13 cellular contexts compared by ENCODE assay signal in genomic region chr4:169249214-169249973, GRCh38. TPM values are rescaled to one million over a fixed set of nuclear protein-coding genes. Genes with fewer than 3 reads are reported as not detected.
DNase-seq lines count a peak whose midpoint lies in the region; ATAC-seq and TF ChIP-seq lines count a peak whose summit lies in the region.
"Had no signal": no experiment of that assay in that cellular context is flagged by ENCODE, and none has a peak within 500 bp of the region (broad histone marks: within the 10 kb centered on the region; RNA-seq: fewer than 3 reads in every experiment).

No MANE protein-coding gene starts in this region.

- ATAC-seq in GM18873 (IDR thresholded peaks at IDR 0.05; ENCODE audit: low FRiP score, unreplicated experiment) (peak; percentile 58), HG03175 (IDR thresholded peaks at IDR 0.05; ENCODE audit: unreplicated experiment) (peak; percentile 80)
- ATAC-seq in naive thymus-derived CD4-positive, alpha-beta T cell = no peak

- no peaks in the 10 kb centered on the region for H3K36me3 Mint-ChIP-seq in MCF 10A (ENCODE audit: insufficient read depth, unreplicated experiment)
- H3K36me3 Mint-ChIP-seq in naive thymus-derived CD4-positive, alpha-beta T cell = no peaks in the 10 kb centered on the region
- H3K36me3 Mint-ChIP-seq: activated naive CD8-positive, alpha-beta T cell had no signal

- no peaks in the 10 kb centered on the region for H3K27me3 Mint-ChIP-seq in MCF 10A (ENCODE audit: insufficient read depth, unreplicated experiment)
- H3K27me3 Mint-ChIP-seq in naive thymus-derived CD4-positive, alpha-beta T cell = peaks cover 15 to 28% (median 26%) of the 10 kb centered on the region in 5 donors

- peaks cover 25 to 54% of the 10 kb centered on the region in 2 donors for H3K4me1 ChIP-seq in mucosa of rectum (ENCODE audit: control insufficient read depth in 2 of 2, insufficient read depth in 2 of 2, low read length in 2 of 2)
- H3K4me1 ChIP-seq in naive thymus-derived CD4-positive, alpha-beta T cell (ENCODE audit: control insufficient read depth in 2 of 2, insufficient read depth in 2 of 2, low read length in 2 of 2) = no peaks in the 10 kb centered on the region

- peak overlapping the region; percentile 37 for H3K27ac Mint-ChIP-seq in MCF 10A (ENCODE audit: low read depth, unreplicated experiment)
- no peak overlapping the region for H3K27ac Mint-ChIP-seq in naive thymus-derived CD4-positive, alpha-beta T cell
- H3K27ac Mint-ChIP-seq: activated naive CD8-positive, alpha-beta T cell had no signal

- peak overlapping the region; percentile 90 to 95 for H3K27ac ChIP-seq in mucosa of rectum (ENCODE audit: low read depth in 2 of 2, low read length in 2 of 2)
- no peak overlapping the region for H3K27ac ChIP-seq in naive thymus-derived CD4-positive, alpha-beta T cell (ENCODE audit: low read depth, low read length)
- H3K27ac ChIP-seq: neutrophil had no signal

- H3K27me3 ChIP-seq in mucosa of rectum (ENCODE audit: control insufficient read depth in 2 of 2, insufficient read depth in 2 of 2, low read length in 2 of 2) = no peaks in the 10 kb centered on the region
- no peaks in the 10 kb centered on the region for H3K27me3 ChIP-seq in naive thymus-derived CD4-positive, alpha-beta T cell (ENCODE audit: control insufficient read depth in 2 of 2, insufficient read depth in 2 of 2, low read length in 2 of 2)
- H3K27me3 ChIP-seq: neutrophil had no signal

- H3K36me3 ChIP-seq in mucosa of rectum (ENCODE audit: control insufficient read depth in 2 of 2, insufficient read depth in 2 of 2, low read length in 2 of 2) = no peaks in the 10 kb centered on the region
- no peaks in the 10 kb centered on the region for H3K36me3 ChIP-seq in naive thymus-derived CD4-positive, alpha-beta T cell (ENCODE audit: control insufficient read depth in 2 of 3, insufficient read depth in 3 of 3, low read length in 3 of 3)
- H3K36me3 ChIP-seq: neutrophil had no signal

- H3K4me1 Mint-ChIP-seq in MCF 10A (ENCODE audit: insufficient read depth, unreplicated experiment) = peaks cover 53% of the 10 kb centered on the region
- H3K4me1 Mint-ChIP-seq in naive thymus-derived CD4-positive, alpha-beta T cell = peaks cover 0 to 5% (median 0%) of the 10 kb centered on the region in 7 donors

- H3K9me3 ChIP-seq in mucosa of rectum (ENCODE audit: control insufficient read depth in 2 of 2, low read length in 2 of 2) = no peaks in the 10 kb centered on the region
- no peaks in the 10 kb centered on the region for H3K9me3 ChIP-seq in naive thymus-derived CD4-positive, alpha-beta T cell (ENCODE audit: control insufficient read depth in 2 of 3, low read length in 3 of 3)
- H3K9me3 ChIP-seq: neutrophil had no signal

- no peak for TF ChIP-seq CTCF in MCF 10A (IDR thresholded peaks at IDR 0.05; ENCODE audit: unreplicated experiment)

- CTCF ChIA-PET in MCF 10A (lab: Yijun Ruan, JAX) = no interaction called here
- CTCF ChIA-PET in naive thymus-derived CD4-positive, alpha-beta T cell (lab: Charles Lee) = no interaction called here

- no peak overlapping the region for H3K4me3 Mint-ChIP-seq in MCF 10A (ENCODE audit: unreplicated experiment)
- no peak overlapping the region for H3K4me3 Mint-ChIP-seq in naive thymus-derived CD4-positive, alpha-beta T cell
- H3K4me3 Mint-ChIP-seq: activated naive CD8-positive, alpha-beta T cell had no signal

- no peak for DNase-seq in MCF 10A (ENCODE audit: unreplicated experiment)
- no peak for DNase-seq in NCI-H128 (lab: John Stamatoyannopoulos, UW; ENCODE audit: unreplicated experiment)
- DNase-seq in hepatic stellate cell (ENCODE audit: low spot score) = no peak
- DNase-seq in NCI-H510A (lab: John Stamatoyannopoulos, UW) = no peak
- DNase-seq in naive thymus-derived CD4-positive, alpha-beta T cell = no peak
- DNase-seq: activated CD4-positive, CD25-positive, alpha-beta regulatory T cell treated with anti-CD3 and anti-CD28 coated beads, Interleukin-2, amount 50 U/mL, for 72 hours; COR-L47; KBM-7 had no signal

- no TSS peak for BruUV-seq in MCF 10A (replicated peaks; lab: Mats Ljungman, UMichigan)

- H3K9ac ChIP-seq in mucosa of rectum (ENCODE audit: low read depth in 1 of 2, low read length in 2 of 2) = peak overlapping the region; percentile 5 to 68

- peak overlapping the region; percentile 39 to 56 for H3K4me3 ChIP-seq in mucosa of rectum (ENCODE audit: low read length in 2 of 2)
- no peak overlapping the region for H3K4me3 ChIP-seq in naive thymus-derived CD4-positive, alpha-beta T cell (ENCODE audit: low read length)

- intact Hi-C loops in MCF 10A (cut with micrococcal nuclease) = no loop called here
- intact Hi-C loops in naive thymus-derived CD4-positive, alpha-beta T cell (cut with micrococcal nuclease) = no loop called here

- no peaks in the 10 kb centered on the region for H3K9me3 Mint-ChIP-seq in MCF 10A (ENCODE audit: unreplicated experiment)
- H3K9me3 Mint-ChIP-seq in naive thymus-derived CD4-positive, alpha-beta T cell = peaks cover 0 to 2% (median 0%) of the 10 kb centered on the region in 11 donors

- POLR2A ChIA-PET in MCF 10A (lab: Yijun Ruan, JAX) = interaction anchor here (0.7 to 2.1 kb wide), 3 partner anchors 19 to 179 kb away, joined by 3 to 5 read pairs (median 5); no protein-coding TSS in a partner anchor
- POLR2A ChIA-PET in naive thymus-derived CD4-positive, alpha-beta T cell (lab: Charles Lee) = no interaction called here

RNA-seq across cellular contexts. Expression of gene SH3RF1, which starts 21.4 kb away (rescaled TPM):
- 16.5 and 17.4 TPM in 2 replicates for total RNA-seq in MCF 10A (2022)
- total RNA-seq in naive thymus-derived CD4-positive, alpha-beta T cell = 1 to 10 TPM in 1 of 5 experiments, under 1 TPM in 3, not detected in 1; 0.08 to 3.8 (median 0.50) TPM
- not detected for polyA plus RNA-seq in naive thymus-derived CD4-positive, alpha-beta T cell
